17 cellular contexts compared by ENCODE assay signal in the genomic region with DNA sequence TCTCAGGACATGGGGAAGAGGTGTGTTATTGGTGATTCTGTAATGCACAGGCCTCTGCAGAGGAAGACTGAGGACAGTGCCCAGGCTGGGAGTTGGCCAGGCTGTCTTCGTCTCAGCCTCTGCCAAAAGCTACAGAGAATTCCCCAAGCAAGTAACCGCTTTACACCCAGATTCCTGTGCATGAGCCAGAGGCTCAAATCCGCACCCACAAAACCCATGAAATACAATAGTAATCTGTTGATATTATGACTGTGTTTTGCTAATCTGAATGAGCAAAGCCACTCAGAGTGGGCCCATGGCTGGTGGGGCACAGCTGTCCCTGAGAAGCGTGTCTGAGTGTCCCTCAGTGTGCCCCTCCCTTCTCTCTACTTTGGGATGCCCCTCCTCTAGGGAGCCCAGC.
DNase-seq lines count a peak whose midpoint lies in the region; TF ChIP-seq lines count a peak whose summit lies in the region.
"Had no signal": no experiment of that assay in that cellular context is flagged by ENCODE, and none has a peak within 500 bp of the region (broad histone marks: within the 10 kb centered on the region; RNA-seq: fewer than 3 reads in every experiment).

No MANE protein-coding gene starts in this region.

- H3K27me3 ChIP-seq in MG63 (no peaks in the 10 kb centered on the region), osteoblast (ENCODE audit: insufficient read depth, low read length) (peaks cover 2% of the 10 kb centered on the region)
- H3K27me3 ChIP-seq: BE2C had no signal

- no peak overlapping the region for H2AFZ ChIP-seq in osteoblast (ENCODE audit: low read length)
- H2AFZ ChIP-seq: GM23338 had no signal

- no peak for TF ChIP-seq CTCF in osteoblast (IDR thresholded peaks at IDR 0.05; ENCODE audit: extremely low read depth, low read depth, low read length)

- no peaks in the 10 kb centered on the region for H4K20me1 ChIP-seq in osteoblast (ENCODE audit: insufficient read depth, low read length)

- no peaks in the 10 kb centered on the region for H3K4me1 ChIP-seq in osteoblast (ENCODE audit: insufficient read depth, low read length)
- H3K4me1 ChIP-seq: BE2C had no signal

- H3K4me3 ChIP-seq in MG63 (no peak overlapping the region), osteoblast (ENCODE audit: insufficient read depth, low read length) (no peak overlapping the region)
- H3K4me3 ChIP-seq: GM23338, K562 had no signal

- DNase-seq in MG63 = peak; percentile 33
- DNase-seq in cerebellum (ENCODE audit: low spot score) = peak; percentile 30
- peak; percentile 87 for DNase-seq in osteoblast (ENCODE audit: insufficient read length, low spot score, missing footprints)
- DNase-seq in GDM1 (lab: John Stamatoyannopoulos, UW) = no peak
- no peak for DNase-seq in hepatic stellate cell (ENCODE audit: low spot score)
- no peak for DNase-seq in DMS53 treated with DMSO at 0.1 percent for 48 hours (lab: John Stamatoyannopoulos, UW; ENCODE audit: unreplicated experiment)
- no peak for DNase-seq in nucleus accumbens (lab: John Stamatoyannopoulos, UW)
- DNase-seq: ACHN; BE2C; Calu3; CD4-positive, alpha-beta memory T cell; DMS53; GF-D8; HCEC 1CT; IMR-90 had no signal

- no peak overlapping the region for H3K27ac ChIP-seq in osteoblast (ENCODE audit: low read depth, low read length)

- H3K79me2 ChIP-seq in osteoblast (ENCODE audit: insufficient read depth, low read length) = no peaks in the 10 kb centered on the region

- H3K9me3 ChIP-seq in MG63 (no peaks in the 10 kb centered on the region), osteoblast (ENCODE audit: low read depth, low read length) (no peaks in the 10 kb centered on the region)
- H3K9me3 ChIP-seq: BE2C had no signal

- H3K36me3 ChIP-seq in MG63 (no peaks in the 10 kb centered on the region), osteoblast (ENCODE audit: insufficient read depth, low read length) (no peaks in the 10 kb centered on the region)
- H3K36me3 ChIP-seq: BE2C had no signal

- H3K4me2 ChIP-seq in osteoblast (ENCODE audit: insufficient read depth, low read length) = no peak overlapping the region
- H3K4me2 ChIP-seq: GM23338 had no signal

Comparison
In these comparisons a context has a peak if more than half of its experiments do, and no peak if none do; other contexts are left out.
1. DNase-seq: peak in MG63 (single experiment), cerebellum (single experiment) and osteoblast (single experiment); none in GDM1 (single experiment), hepatic stellate cell (single experiment), DMS53 treated with DMSO at 0.1 percent for 48 hours (single experiment) and nucleus accumbens (0 of 56).